ENCODE assay signal across 26 cellular contexts in genomic region chr17:77566151-77566550, GRCh38.
"Had no signal": no experiment of that assay in that cellular context is flagged by ENCODE, and none has a peak within 500 bp of the region (broad histone marks: within the 10 kb centered on the region; RNA-seq: fewer than 3 reads in every experiment).

No MANE protein-coding gene starts in this region.

- ATAC-seq: activated CD8-positive, alpha-beta memory T cell treated with anti-CD3 and anti-CD28 coated beads, Interleukin-2, amount 10 ng/mL, durations not matched to agents 7 days and 5 days; activated CD8-positive, alpha-beta T cell treated with anti-CD3 and anti-CD28 coated beads for 36 hours; foreskin keratinocyte; left colon; T-cell had no signal

- H3K27me3 ChIP-seq: sigmoid colon had no signal

- H3K9me3 Mint-ChIP-seq: activated CD4-positive, alpha-beta T cell treated with anti-CD3 and anti-CD28 coated beads, Interleukin-2, amount 10 ng/mL, durations not matched to agents 7 days and 5 days; activated CD8-positive, alpha-beta T cell treated with anti-CD3 and anti-CD28 coated beads for 36 hours; central memory CD8-positive, alpha-beta T cell; memory B cell; nephron; T-cell; type B pancreatic cell had no signal

- H3K4me1 Mint-ChIP-seq: activated CD4-positive, alpha-beta T cell treated with anti-CD3 and anti-CD28 coated beads, Interleukin-2, amount 10 ng/mL, durations not matched to agents 7 days and 5 days; activated CD8-positive, alpha-beta memory T cell treated with anti-CD3 and anti-CD28 coated beads, Interleukin-2, amount 10 ng/mL, durations not matched to agents 7 days and 5 days; central memory CD8-positive, alpha-beta T cell had no signal

- H3K4me2 ChIP-seq: smooth muscle cell had no signal

- H3K36me3 ChIP-seq: sigmoid colon, thoracic aorta had no signal

- DNase-seq: activated CD4-positive, alpha-beta T cell treated with anti-CD3 and anti-CD28 coated beads, Interleukin-2, amount 10 ng/mL, durations not matched to agents 7 days and 5 days; activated CD4-positive, CD25-positive, alpha-beta regulatory T cell treated with anti-CD3 and anti-CD28 coated beads, Interleukin-2, amount 50 U/mL, for 72 hours; activated CD8-positive, alpha-beta memory T cell treated with anti-CD3 and anti-CD28 coated beads, Interleukin-2, amount 10 ng/mL, durations not matched to agents 7 days and 5 days; activated CD8-positive, alpha-beta T cell treated with anti-CD3 and anti-CD28 coated beads for 36 hours; activated naive CD4-positive, alpha-beta T cell; cortex of kidney; erythroblast; foreskin keratinocyte; left colon; nucleus accumbens; sigmoid colon; stimulated activated CD4-positive, alpha-beta T cell treated with anti-CD3 and anti-CD28 coated beads, Interleukin-2, amount 100 ng/mL, for 48 hours; stimulated activated naive CD4-positive, alpha-beta T cell; T-cell had no signal

- H3K36me3 Mint-ChIP-seq: activated CD8-positive, alpha-beta memory T cell treated with anti-CD3 and anti-CD28 coated beads, Interleukin-2, amount 10 ng/mL, durations not matched to agents 7 days and 5 days; activated naive CD8-positive, alpha-beta T cell; memory B cell; T-cell; type B pancreatic cell had no signal

- H3K27me3 Mint-ChIP-seq: activated naive CD8-positive, alpha-beta T cell had no signal

- H3K4me3 Mint-ChIP-seq: activated CD4-positive, alpha-beta T cell treated with anti-CD3 and anti-CD28 coated beads, Interleukin-2, amount 10 ng/mL, durations not matched to agents 7 days and 5 days; activated CD8-positive, alpha-beta memory T cell treated with anti-CD3 and anti-CD28 coated beads, Interleukin-2, amount 10 ng/mL, durations not matched to agents 7 days and 5 days; activated CD8-positive, alpha-beta T cell treated with anti-CD3 and anti-CD28 coated beads for 36 hours; activated naive CD8-positive, alpha-beta T cell; central memory CD8-positive, alpha-beta T cell; memory B cell; nephron; T-cell; type B pancreatic cell had no signal

- H3K27ac Mint-ChIP-seq: activated CD4-positive, alpha-beta T cell treated with anti-CD3 and anti-CD28 coated beads, Interleukin-2, amount 10 ng/mL, durations not matched to agents 7 days and 5 days; activated CD8-positive, alpha-beta memory T cell treated with anti-CD3 and anti-CD28 coated beads, Interleukin-2, amount 10 ng/mL, durations not matched to agents 7 days and 5 days; activated CD8-positive, alpha-beta T cell treated with anti-CD3 and anti-CD28 coated beads for 36 hours; activated naive CD8-positive, alpha-beta T cell; memory B cell; nephron; T-cell; type B pancreatic cell had no signal

- H3K4me3 ChIP-seq: sigmoid colon, smooth muscle cell, thoracic aorta had no signal

- FAIRE-seq: astrocyte, endometrium, keratinocyte, TTC549 had no signal

- H3K27ac ChIP-seq: foreskin keratinocyte, sigmoid colon, thoracic aorta, WERI-Rb-1 had no signal

- H3K4me1 ChIP-seq: foreskin keratinocyte had no signal

- H3K9me3 ChIP-seq: sigmoid colon, thoracic aorta had no signal
